ENCODE assay signal across 2 cellular contexts in genomic region chr19:18776288-18776594, GRCh38.
TF ChIP-seq lines count a peak whose summit lies in the region.

No MANE protein-coding gene starts in this region.

TF ChIP-seq in IMR-90, 13 proteins besides CTCF, POLR2A, EP300 and RAD21:
- TF ChIP-seq FOS (IDR thresholded peaks at IDR 0.05; ENCODE audit: low read depth, low read length) = peak; percentile 63; the same call in 1 of the 2 replicates
- TF ChIP-seq RCOR1 (IDR thresholded peaks at IDR 0.05; ENCODE audit: insufficient replicate concordance, low read length) = peak; percentile 15
- no peak for TF ChIP-seq USF2 (IDR thresholded peaks at IDR 0.05; ENCODE audit: low read depth, low read length)
- TF ChIP-seq NFE2L2 (IDR thresholded peaks at IDR 0.05; ENCODE audit: low read depth, low read length) = no peak
- TF ChIP-seq SMC3 (IDR thresholded peaks at IDR 0.05; ENCODE audit: low read depth, low read length) = peak; percentile 68
- TF ChIP-seq MAFK (IDR thresholded peaks at IDR 0.05; ENCODE audit: low read depth, low read length) = no peak
- no peak for TF ChIP-seq BHLHE40 (IDR thresholded peaks at IDR 0.05; ENCODE audit: low read depth, low read length)
- TF ChIP-seq MAZ (IDR thresholded peaks at IDR 0.05; ENCODE audit: borderline replicate concordance, low read depth, low read length) = no peak; the same call in 1 of the 2 replicates
- TF ChIP-seq CEBPB (IDR thresholded peaks at IDR 0.05; ENCODE audit: low read depth, low read length) = no peak
- TF ChIP-seq ELK1 (IDR thresholded peaks at IDR 0.05; ENCODE audit: borderline replicate concordance, low read depth, low read length) = no peak
- 0 out of 2 replicates have a peak, but pooled peaks have one; percentile 6 for TF ChIP-seq MXI1 (IDR thresholded peaks at IDR 0.05; ENCODE audit: borderline replicate concordance, low read depth, low read length)
- no peak for TF ChIP-seq CHD1 (IDR thresholded peaks at IDR 0.05; ENCODE audit: low read depth, low read length)
- no peak for TF ChIP-seq RFX5 (IDR thresholded peaks at IDR 0.05; ENCODE audit: low read depth, low read length)

TF ChIP-seq in HepG2, 621 proteins besides CTCF, POLR2A, EP300 and RAD21:
- TF ChIP-seq SMC3 (IDR thresholded peaks at IDR 0.05; ENCODE audit: low read length) = 0 out of 2 replicates have a peak, but pooled peaks have one; percentile 2
- no peak for TF ChIP-seq ZNF776 (CRISPR knock-in tag; IDR thresholded peaks at IDR 0.05)
- TF ChIP-seq STAG1 (CRISPR knock-in tag; IDR thresholded peaks at IDR 0.05) = peak; percentile 35; the same call in 1 of the 2 replicates
- TF ChIP-seq ZNF280B (CRISPR knock-in tag; IDR thresholded peaks at IDR 0.05; ENCODE audit: borderline replicate concordance) = 0 out of 2 replicates have a peak, but pooled peaks have one; percentile 35
